Comparison of ENCODE assay signal across 11 cellular contexts in the genomic region with DNA sequence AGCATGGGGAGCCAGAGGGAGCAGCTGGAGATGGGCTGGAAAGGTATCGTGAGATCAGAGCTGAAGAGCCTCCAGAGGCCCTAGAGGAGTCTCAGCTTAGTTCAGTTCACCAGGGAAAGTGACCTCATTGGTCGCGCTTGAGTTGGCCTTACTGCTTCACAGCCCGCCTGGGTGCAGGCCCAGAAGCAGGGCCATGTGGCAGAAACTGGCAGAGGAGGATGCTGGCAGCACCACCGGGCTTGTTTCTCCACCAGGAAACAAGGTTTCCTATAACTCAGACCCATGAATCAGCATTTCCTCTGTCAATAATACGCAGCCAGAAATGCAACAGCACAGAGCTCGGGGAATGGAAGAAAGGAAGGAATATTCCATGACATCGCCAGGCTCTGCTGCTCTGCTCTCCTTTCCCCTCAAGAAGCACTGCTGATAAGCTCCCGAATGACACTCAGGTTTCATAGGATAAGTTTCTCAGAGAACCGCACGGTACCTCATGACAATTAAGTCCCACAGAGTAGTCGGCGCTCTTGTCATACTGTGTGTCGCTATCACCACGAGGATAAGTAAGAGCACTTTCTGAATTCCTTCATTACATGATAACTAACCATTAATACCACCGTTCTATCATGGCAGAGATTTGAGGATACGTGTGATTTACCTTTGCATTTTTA.
DNase-seq lines count a peak whose midpoint lies in the region; TF ChIP-seq lines count a peak whose summit lies in the region.
"Had no signal": no experiment of that assay in that cellular context is flagged by ENCODE, and none has a peak within 500 bp of the region (broad histone marks: within the 10 kb centered on the region; RNA-seq: fewer than 3 reads in every experiment).

No MANE protein-coding gene starts in this region.

- intact Hi-C loops in vagina (cut with DNase I), result no loop called here

- TF ChIP-seq POLR2A in vagina (IDR thresholded peaks at IDR 0.05), result no peak

- peaks cover 13 to 36% (median 29%) of the 10 kb centered on the region in 10 experiments for H3K4me1 ChIP-seq in BLaER1 treated with 17β-estradiol and CSF1 and Interleukin-3, amounts not matched to agents 10 nM and 100 nM
- H3K4me1 ChIP-seq in vagina, result no peaks in the 10 kb centered on the region
- no peaks in the 10 kb centered on the region for H3K4me1 ChIP-seq in effector memory CD4-positive, alpha-beta T cell (ENCODE audit: control insufficient read depth, insufficient read depth, low read length, poor library complexity, severe bottlenecking)
- H3K4me1 ChIP-seq: adrenal gland, tibial artery had no signal

- no peaks in the 10 kb centered on the region for H3K27me3 ChIP-seq in BLaER1 treated with 17β-estradiol and CSF1 and Interleukin-3, amounts not matched to agents 10 nM and 100 nM
- H3K27me3 ChIP-seq in vagina, result no peaks in the 10 kb centered on the region
- no peaks in the 10 kb centered on the region for H3K27me3 ChIP-seq in effector memory CD4-positive, alpha-beta T cell (replicated peaks; ENCODE audit: control insufficient read depth, insufficient read depth, low read length, poor library complexity, severe bottlenecking)
- H3K27me3 ChIP-seq: adrenal gland, tibial artery had no signal

- no peak overlapping the region for H3K4me3 ChIP-seq in BLaER1 treated with 17β-estradiol and CSF1 and Interleukin-3, amounts not matched to agents 10 nM and 100 nM
- no peak overlapping the region for H3K4me3 ChIP-seq in vagina
- no peak overlapping the region for H3K4me3 ChIP-seq in effector memory CD4-positive, alpha-beta T cell (ENCODE audit: insufficient read depth, low read depth, low read length, poor library complexity, severe bottlenecking)
- H3K4me3 ChIP-seq: adrenal gland, tibial artery had no signal

- H3K27ac ChIP-seq in BLaER1 treated with 17β-estradiol and CSF1 and Interleukin-3, amounts not matched to agents 10 nM and 100 nM, result peak overlapping the region in 10 of 11 experiments; percentile 14 to 80 (median 63); a peak in 18 of 22 replicates
- no peak overlapping the region for H3K27ac ChIP-seq in vagina
- H3K27ac ChIP-seq in effector memory CD4-positive, alpha-beta T cell (ENCODE audit: insufficient read depth, low read length, poor library complexity, severe bottlenecking), result no peak overlapping the region
- H3K27ac ChIP-seq: adrenal gland, tibial artery had no signal

- peak overlapping the region; percentile 44 to 87 (median 61) for H3K4me2 ChIP-seq in BLaER1 treated with 17β-estradiol and CSF1 and Interleukin-3, amounts not matched to agents 10 nM and 100 nM

- H3K9ac ChIP-seq in BLaER1 treated with 17β-estradiol and CSF1 and Interleukin-3, amounts not matched to agents 10 nM and 100 nM, result peak overlapping the region in 8 of 11 experiments; percentile 4 to 69 (median 46); a peak in 14 of 22 replicates

- no peaks in the 10 kb centered on the region for H4K20me1 ChIP-seq in BLaER1 treated with 17β-estradiol and CSF1 and Interleukin-3, amounts not matched to agents 10 nM and 100 nM

- TF ChIP-seq CTCF in vagina (IDR thresholded peaks at IDR 0.05), result no peak

- DNase-seq in NCI-H1092 (lab: John Stamatoyannopoulos, UW), result peak; percentile 15
- DNase-seq in cerebellar cortex (ENCODE audit: low spot score), result peak; percentile 96
- peak; percentile 74 for DNase-seq in medulla oblongata (ENCODE audit: extremely low spot score)
- DNase-seq in SKM-1 treated with dmso at 0.1 percent for 144 hours (lab: John Stamatoyannopoulos, UW; ENCODE audit: unreplicated experiment), result no peak
- DNase-seq in NCI-H2081 treated with DMSO at 0.1 percent for 48 hours (lab: John Stamatoyannopoulos, UW), result no peak
- DNase-seq in vagina (ENCODE audit: extremely low spot score in 2 of 2), result no peak
- no peak for DNase-seq in effector memory CD4-positive, alpha-beta T cell
- DNase-seq: MV-4-11 had no signal

- no peaks in the 10 kb centered on the region for H3K36me3 ChIP-seq in BLaER1 treated with 17β-estradiol and CSF1 and Interleukin-3, amounts not matched to agents 10 nM and 100 nM
- H3K36me3 ChIP-seq in vagina, result no peaks in the 10 kb centered on the region
- H3K36me3 ChIP-seq in effector memory CD4-positive, alpha-beta T cell (ENCODE audit: control insufficient read depth, insufficient read depth, low read length), result no peaks in the 10 kb centered on the region
- H3K36me3 ChIP-seq: adrenal gland, tibial artery had no signal

- peaks cover 18 to 50% (median 28%) of the 10 kb centered on the region in 11 experiments for H3K9me3 ChIP-seq in BLaER1 treated with 17β-estradiol and CSF1 and Interleukin-3, amounts not matched to agents 10 nM and 100 nM (replicated peaks in 1 of 11)
- H3K9me3 ChIP-seq in vagina, result no peaks in the 10 kb centered on the region
- H3K9me3 ChIP-seq in effector memory CD4-positive, alpha-beta T cell (ENCODE audit: control insufficient read depth, low read length), result no peaks in the 10 kb centered on the region
- H3K9me3 ChIP-seq: adrenal gland, tibial artery had no signal

Comparison
In these comparisons a context has a peak if more than half of its experiments do, and no peak if none do; other contexts are left out.
1. H3K27ac ChIP-seq: peak in BLaER1 treated with 17β-estradiol and CSF1 and Interleukin-3, amounts not matched to agents 10 nM and 100 nM (10 of 11); none in vagina (single experiment) and effector memory CD4-positive, alpha-beta T cell (single experiment).
2. DNase-seq: peak in NCI-H1092 (single experiment), cerebellar cortex (single experiment) and medulla oblongata (single experiment); none in SKM-1 treated with dmso at 0.1 percent for 144 hours (single experiment), NCI-H2081 treated with DMSO at 0.1 percent for 48 hours (single experiment), vagina (0 of 2) and effector memory CD4-positive, alpha-beta T cell (0 of 3).